24 cellular contexts compared by ENCODE assay signal in the genomic region with DNA sequence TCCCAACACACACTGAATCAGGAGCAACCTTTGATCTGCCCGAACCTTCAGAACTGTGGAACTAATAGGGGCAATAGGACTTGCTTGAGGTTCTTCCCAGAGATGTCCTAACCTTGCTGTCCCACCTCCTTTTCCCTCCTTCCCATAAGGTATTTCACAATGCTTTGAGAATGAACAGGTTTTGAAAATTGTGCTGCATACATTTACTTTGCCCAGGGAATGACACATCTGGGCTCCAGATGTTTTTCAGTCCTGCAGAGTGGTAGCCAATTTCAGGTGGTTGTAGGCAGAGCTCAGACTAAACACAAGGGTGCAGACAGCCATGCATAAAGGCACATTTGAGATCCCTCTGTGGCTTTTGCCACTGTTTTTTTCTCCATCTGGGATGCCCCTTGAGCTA.
"Had no signal": no experiment of that assay in that cellular context is flagged by ENCODE, and none has a peak within 500 bp of the region (broad histone marks: within the 10 kb centered on the region; RNA-seq: fewer than 3 reads in every experiment).

No MANE protein-coding gene starts in this region.

- H3K9me3 Mint-ChIP-seq: activated B cell treated with CpG ODN at 0.5 μM for 24 hours; activated naive CD4-positive, alpha-beta T cell treated with anti-CD3 and anti-CD28 coated beads for 36 hours; activated naive CD8-positive, alpha-beta T cell treated with anti-CD3 and anti-CD28 coated beads, Interleukin-2, amount 10 ng/mL, durations not matched to agents 7 days and 5 days; activated T-cell treated with anti-CD3 and anti-CD28 coated beads, Interleukin-2, amount 50 U/mL, for 4 hours; activated T-helper 2 cell treated with anti-CD3 and anti-CD28 coated beads, Interferon-gamma antibody, Interleukin-2, Interleukin-4, amounts not matched to agents 10 μg/mL and 5 μg/mL and 100 μg/mL, durations not matched to agents 14 hours and 24 hours and 36 hours; memory B cell; natural killer cell treated with Interleukin-12 subunit alpha and Interleukin-12 subunit beta and Interleukin-15 and Interleukin-18, amount 100 ng/mL, for 72 hours; T-helper 1 cell treated with Interleukin-12 subunit alpha and Interleukin-12 subunit beta and Interleukin-4 antibody, amounts not matched to agents 30 μg/mL and 1 μg/mL, for 36 hours had no signal

- H3K4me3 ChIP-seq: body of pancreas, esophagus squamous epithelium, gastroesophageal sphincter, heart left ventricle, thoracic aorta, upper lobe of left lung had no signal

- H3K27ac Mint-ChIP-seq: activated B cell treated with CpG ODN at 0.5 μM for 24 hours; activated CD4-positive, alpha-beta T cell treated with anti-CD3 and anti-CD28 coated beads for 36 hours; activated naive CD4-positive, alpha-beta T cell treated with anti-CD3 and anti-CD28 coated beads for 36 hours; activated naive CD8-positive, alpha-beta T cell treated with anti-CD3 and anti-CD28 coated beads, Interleukin-2, amount 10 ng/mL, durations not matched to agents 7 days and 5 days; activated T-helper 2 cell treated with anti-CD3 and anti-CD28 coated beads, Interferon-gamma antibody, Interleukin-2, Interleukin-4, amounts not matched to agents 10 μg/mL and 5 μg/mL and 100 μg/mL, durations not matched to agents 14 hours and 24 hours and 36 hours; memory B cell; natural killer cell treated with Interleukin-12 subunit alpha and Interleukin-12 subunit beta and Interleukin-15 and Interleukin-18, amount 100 ng/mL, for 72 hours; progenitor cell of endocrine pancreas; T-helper 1 cell treated with Interleukin-12 subunit alpha and Interleukin-12 subunit beta and Interleukin-4 antibody, amounts not matched to agents 30 μg/mL and 1 μg/mL, for 36 hours had no signal

- H3K27me3 ChIP-seq: body of pancreas, esophagus squamous epithelium, upper lobe of left lung had no signal

- H3K4me3 Mint-ChIP-seq: activated B cell treated with CpG ODN at 0.5 μM for 24 hours; activated CD4-positive, alpha-beta T cell treated with anti-CD3 and anti-CD28 coated beads for 36 hours; activated naive CD4-positive, alpha-beta T cell treated with anti-CD3 and anti-CD28 coated beads for 36 hours; activated naive CD8-positive, alpha-beta T cell treated with anti-CD3 and anti-CD28 coated beads, Interleukin-2, amount 10 ng/mL, durations not matched to agents 7 days and 5 days; activated T-cell treated with anti-CD3 and anti-CD28 coated beads, Interleukin-2, amount 50 U/mL, for 4 hours; memory B cell; natural killer cell treated with Interleukin-12 subunit alpha and Interleukin-12 subunit beta and Interleukin-15 and Interleukin-18, amount 100 ng/mL, for 72 hours; T-helper 1 cell treated with Interleukin-12 subunit alpha and Interleukin-12 subunit beta and Interleukin-4 antibody, amounts not matched to agents 30 μg/mL and 1 μg/mL, for 36 hours had no signal

- H3K36me3 Mint-ChIP-seq: activated naive CD8-positive, alpha-beta T cell treated with anti-CD3 and anti-CD28 coated beads, Interleukin-2, amount 10 ng/mL, durations not matched to agents 7 days and 5 days; memory B cell; natural killer cell treated with Interleukin-12 subunit alpha and Interleukin-12 subunit beta and Interleukin-15 and Interleukin-18, amount 100 ng/mL, for 72 hours had no signal

- ATAC-seq: activated CD4-positive, alpha-beta T cell treated with anti-CD3 and anti-CD28 coated beads for 36 hours; activated T-cell treated with anti-CD3 and anti-CD28 coated beads, Interleukin-2, amount 50 U/mL, for 4 hours; body of pancreas; gastroesophageal sphincter; heart left ventricle; left cardiac atrium; natural killer cell treated with Interleukin-12 subunit alpha and Interleukin-12 subunit beta and Interleukin-15 and Interleukin-18, amount 100 ng/mL, for 72 hours had no signal

- H3K27me3 Mint-ChIP-seq: activated CD4-positive, alpha-beta T cell treated with anti-CD3 and anti-CD28 coated beads for 36 hours; activated naive CD8-positive, alpha-beta T cell treated with anti-CD3 and anti-CD28 coated beads, Interleukin-2, amount 10 ng/mL, durations not matched to agents 7 days and 5 days had no signal

- H3K36me3 ChIP-seq: esophagus squamous epithelium, gastroesophageal sphincter, heart left ventricle, thoracic aorta, upper lobe of left lung had no signal

- H3K9me3 ChIP-seq: body of pancreas, esophagus squamous epithelium, gastroesophageal sphincter, heart left ventricle, thoracic aorta, upper lobe of left lung had no signal

- H3K27ac ChIP-seq: body of pancreas, esophagus squamous epithelium, gastroesophageal sphincter, heart left ventricle, thoracic aorta, upper lobe of left lung had no signal

- H3K4me1 ChIP-seq: body of pancreas, gastroesophageal sphincter, heart left ventricle, upper lobe of left lung had no signal

- DNase-seq: activated B cell treated with CpG ODN at 0.5 μM for 24 hours; activated CD4-positive, alpha-beta T cell treated with anti-CD3 and anti-CD28 coated beads for 36 hours; activated CD4-positive, alpha-beta T cell treated with anti-CD3 and anti-CD28 coated beads, Interleukin-2, amount 50 U/mL, for 48 hours; activated CD8-positive, alpha-beta memory T cell treated with anti-CD3 and anti-CD28 coated beads, Interleukin-2, amount 50 U/mL, for 48 hours; activated naive CD4-positive, alpha-beta T cell treated with anti-CD3 and anti-CD28 coated beads for 36 hours; activated naive CD8-positive, alpha-beta T cell treated with anti-CD3 and anti-CD28 coated beads, Interleukin-2, amount 10 ng/mL, durations not matched to agents 7 days and 5 days; activated T-cell treated with anti-CD3 and anti-CD28 coated beads, Interleukin-2, amount 50 U/mL, for 4 hours; body of pancreas; dermis blood vessel endothelial cell; effector memory CD4-positive, alpha-beta T cell; esophagus squamous epithelium; heart left ventricle; islet precursor cell; left cardiac atrium; stimulated activated CD4-positive, alpha-beta T cell treated with anti-CD3 and anti-CD28 coated beads, Interleukin-4, amount 100 ng/mL, for 24 hours; stimulated activated naive CD4-positive, alpha-beta T cell treated with Interleukin-2 at 50 U/mL for 16 hours; upper lobe of left lung had no signal
